ENCODE assay signal across 24 cellular contexts in genomic region chr2:96825057-96825456, GRCh38.
"Had no signal": no experiment of that assay in that cellular context is flagged by ENCODE, and none has a peak within 500 bp of the region (broad histone marks: within the 10 kb centered on the region; RNA-seq: fewer than 3 reads in every experiment).

No MANE protein-coding gene starts in this region.

- H3K27ac ChIP-seq: HL-60, SJSA1, SK-N-MC had no signal

- DNase-seq: Karpas-422, KG1, MG63, NCI-H1092, NCI-H1105 treated with DMSO at 0.1 percent for 48 hours, NCI-H1417 treated with DMSO at 0.1 percent for 48 hours, NCI-H146, NCI-H1694 treated with DMSO at 0.1 percent for 48 hours, NCI-H1930, NCI-H2081, NCI-H2107, NCI-H2227 treated with DMSO at 0.1 percent for 48 hours, NCI-H446, NCI-H510A, NCI-H524 treated with DMSO at 0.1 percent for 48 hours, NCI-H69, NCI-H774, Right ventricle myocardium superior, RPMI8226, SIG-M5 had no signal

- H3K9me3 ChIP-seq: MG63, SJSA1 had no signal

- H3K4me3 ChIP-seq: MG63, SJSA1, SK-N-MC had no signal

- FAIRE-seq: RCC 7860 had no signal

- H3K27me3 ChIP-seq: MG63, SJSA1 had no signal
